27 cellular contexts compared by ENCODE assay signal in the genomic region with DNA sequence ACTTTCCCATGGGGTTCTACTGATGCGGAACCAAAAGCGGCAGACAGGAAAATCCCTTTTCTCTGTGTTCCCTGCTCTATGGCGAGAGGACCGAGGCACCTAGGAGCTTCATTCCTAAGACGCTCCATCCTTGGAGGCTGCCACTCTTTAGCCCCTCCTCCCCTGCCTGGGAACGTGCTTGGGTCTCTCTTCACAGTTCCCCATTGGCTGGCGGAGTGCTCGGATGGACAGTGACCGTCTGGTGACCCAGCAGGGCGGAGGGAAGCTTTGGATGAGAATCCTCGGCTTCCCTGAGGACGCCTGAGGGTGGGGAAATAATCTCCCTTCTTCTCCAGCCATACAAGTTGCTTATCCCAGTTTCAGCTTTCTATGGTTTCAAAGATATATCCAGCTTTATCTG. TPM values are rescaled to one million over a fixed set of nuclear protein-coding genes. Genes with fewer than 3 reads are reported as not detected.
DNase-seq lines count a peak whose midpoint lies in the region; ATAC-seq, FAIRE-seq and TF ChIP-seq lines count a peak whose summit lies in the region.
"Had no signal": no experiment of that assay in that cellular context is flagged by ENCODE, and none has a peak within 500 bp of the region (broad histone marks: within the 10 kb centered on the region; RNA-seq: fewer than 3 reads in every experiment).

No MANE protein-coding gene starts in this region.

- no peak overlapping the region for H3K9ac ChIP-seq in fibroblast of lung (ENCODE audit: insufficient read depth, low read length)

- DNase-seq in WERI-Rb-1 = peak; percentile 96
- no peak for DNase-seq in fibroblast of lung (ENCODE audit: low read depth in 2 of 2)
- DNase-seq in left lobe of liver (ENCODE audit: low spot score) = no peak
- DNase-seq in urothelium cell line (ENCODE audit: low spot score) = no peak
- DNase-seq in stimulated activated CD4-positive, alpha-beta T cell treated with anti-CD3 and anti-CD28 coated beads, Interleukin-1b, Interleukin-23, amount 100 ng/mL, for 48 hours = no peak
- DNase-seq: activated CD4-positive, alpha-beta T cell treated with anti-CD3 and anti-CD28 coated beads, Interleukin-2, amount 10 ng/mL, durations not matched to agents 7 days and 5 days; activated naive CD8-positive, alpha-beta T cell treated with anti-CD3 and anti-CD28 coated beads for 36 hours; colonic mucosa; hippocampal formation; kidney glomerular epithelial cell; NCI-H1417 treated with DMSO at 0.1 percent for 48 hours; NCI-H2171 treated with DMSO at 0.1 percent for 48 hours; NCI-H526; OCI-M1; posterior cingulate gyrus; SIG-M5; small intestine; stimulated activated CD4-positive, alpha-beta T cell treated with anti-CD3 and anti-CD28 coated beads, Interleukin-4, amount 100 ng/mL, for 24 hours; T-cell had no signal

- peak; percentile 52 for FAIRE-seq in urothelium cell line (lab: Jason Lieb, UNC)
- FAIRE-seq: small intestine, TTC549 had no signal

- H3K36me3 ChIP-seq in WERI-Rb-1 (no peaks in the 10 kb centered on the region), fibroblast of lung (ENCODE audit: control insufficient read depth, insufficient read depth, low read length) (no peaks in the 10 kb centered on the region)
- H3K36me3 ChIP-seq: colonic mucosa had no signal

- H2AFZ ChIP-seq in fibroblast of lung (ENCODE audit: low read length) = peak overlapping the region; percentile 10

- no peak overlapping the region for H3K4me2 ChIP-seq in fibroblast of lung (ENCODE audit: extremely low read depth, insufficient read depth, low read length)

- H3K4me1 ChIP-seq in fibroblast of lung (ENCODE audit: control insufficient read depth, extremely low read depth, insufficient read depth, low read length) = peaks cover 16% of the 10 kb centered on the region
- H3K4me1 ChIP-seq: colonic mucosa had no signal

- H3K27ac ChIP-seq in WERI-Rb-1 (peak overlapping the region; percentile 26), fibroblast of lung (ENCODE audit: insufficient read depth, low read length) (no peak overlapping the region)
- H3K27ac ChIP-seq: colonic mucosa had no signal

- H3K4me3 ChIP-seq in WERI-Rb-1 (ENCODE audit: low read depth, low read length) = peak overlapping the region; percentile 22
- no peak overlapping the region for H3K4me3 ChIP-seq in fibroblast of lung (replicated peaks in 1 of 4; ENCODE audit: control extremely low read depth in 1 of 4, insufficient read depth in 1 of 4, low read depth in 3 of 4, low read length in 4 of 4)
- H3K4me3 ChIP-seq: colonic mucosa had no signal

- no peaks in the 10 kb centered on the region for H3K27me3 ChIP-seq in WERI-Rb-1 (ENCODE audit: insufficient read depth, low read depth, severe bottlenecking)
- no peaks in the 10 kb centered on the region for H3K27me3 ChIP-seq in fibroblast of lung (ENCODE audit: control insufficient read depth, insufficient read depth, low read length)
- H3K27me3 ChIP-seq: colonic mucosa had no signal

- peak; percentile 43 for ATAC-seq in left lobe of liver
- no peak for ATAC-seq in HG03025 (IDR thresholded peaks at IDR 0.05; ENCODE audit: low FRiP score, unreplicated experiment)
- no peak for ATAC-seq in HG02938 (IDR thresholded peaks at IDR 0.05; ENCODE audit: unreplicated experiment)
- ATAC-seq: natural killer cell treated with Interleukin-12 subunit alpha and Interleukin-12 subunit beta and Interleukin-15 and Interleukin-18, amount 100 ng/mL, for 72 hours; T-cell had no signal

- H3K79me2 ChIP-seq in fibroblast of lung (ENCODE audit: control insufficient read depth, insufficient read depth, low read length) = no peaks in the 10 kb centered on the region

- H3K9me3 ChIP-seq in WERI-Rb-1 (ENCODE audit: severe bottlenecking) (no peaks in the 10 kb centered on the region), fibroblast of lung (ENCODE audit: control insufficient read depth, insufficient read depth, low read depth, low read length) (no peaks in the 10 kb centered on the region)
- H3K9me3 ChIP-seq: colonic mucosa had no signal

- TF ChIP-seq CTCF in WERI-Rb-1 (IDR thresholded peaks at IDR 0.05; ENCODE audit: low read depth, low read length) (no peak), fibroblast of lung (conservative IDR thresholded peaks at IDR 0.05 in 1 of 2, IDR thresholded peaks at IDR 0.05 in 1 of 2; ENCODE audit: low read depth in 1 of 2, low read length in 2 of 2) (no peak)

- H4K20me1 ChIP-seq in fibroblast of lung (ENCODE audit: control insufficient read depth, extremely low read depth, insufficient read depth, low read length) = no peaks in the 10 kb centered on the region

RNA-seq across cellular contexts. Expression of gene KCNA5, which starts 37.3 kb away (rescaled TPM):
- total RNA-seq in fibroblast of lung (not detected in 2 replicates), left lobe of liver (0.05 TPM)
- not detected in 2 replicates for polyA plus RNA-seq in fibroblast of lung
- polyA plus RNA-seq in fibroblast of lung (2012) = not detected in 2 replicates
- polyA minus RNA-seq in fibroblast of lung (ENCODE audit: low replicate concordance) = not detected in 2 replicates
- total RNA-seq: activated CD4-positive, alpha-beta T cell treated with anti-CD3 and anti-CD28 coated beads, Interleukin-2, amount 10 ng/mL, durations not matched to agents 7 days and 5 days; activated naive CD8-positive, alpha-beta T cell treated with anti-CD3 and anti-CD28 coated beads for 36 hours; activated T-helper 2 cell treated with anti-CD3 and anti-CD28 coated beads, Interferon-gamma antibody, Interleukin-2, Interleukin-4, amounts not matched to agents 10 μg/mL and 5 μg/mL and 100 μg/mL, durations not matched to agents 14 hours and 24 hours and 36 hours; Daoy; M059J; natural killer cell treated with Interleukin-12 subunit alpha and Interleukin-12 subunit beta and Interleukin-15 and Interleukin-18, amount 100 ng/mL, for 72 hours; T-cell had no signal
- polyA plus RNA-seq: IgD-negative memory B cell had no signal
